Comparison of ENCODE assay signal across 8 cellular contexts in genomic region chr20:16801919-16802651, GRCh38. TPM values are rescaled to one million over a fixed set of nuclear protein-coding genes. Genes with fewer than 3 reads are reported as not detected.
A peak's percentile ranks its signal among the peaks of the same experiment; 100 is the strongest.
DNase-seq lines count a peak whose midpoint lies in the region; ATAC-seq and TF ChIP-seq lines count a peak whose summit lies in the region.

No MANE protein-coding gene starts in this region.

- WGBS in transverse colon (ENCODE audit: low coverage in 1 of 2), 2 donors: 14 to 27% methylated on average over 13 to 15 of the region's 15 CpGs

- in situ Hi-C loops in transverse colon (cut with MboI; ENCODE audit: low pct_ligation_motif_present in 1 of 4, low pct_unique_long_range_greater_than_20kb in 1 of 4, low sequenced_read_pairs in 3 of 4): loop anchor here in 3 of 4 donors (10.0 kb wide), 1 partner anchor 623 kb away; no protein-coding TSS in a partner anchor

- H3K4me1 ChIP-seq in transverse colon: no peaks in the 10 kb centered on the region

- no peak overlapping the region for H3K4me3 ChIP-seq in transverse colon

- peak; percentile 65 for ATAC-seq in GM18508 (IDR thresholded peaks at IDR 0.05; ENCODE audit: insufficient read depth, unreplicated experiment)
- ATAC-seq in HG03457 (IDR thresholded peaks at IDR 0.05; ENCODE audit: unreplicated experiment): peak; percentile 69

- H3K27ac Mint-ChIP-seq in nephron progenitor cell: no peak overlapping the region

- no peaks in the 10 kb centered on the region for H3K4me1 Mint-ChIP-seq in nephron progenitor cell

- H3K36me3 Mint-ChIP-seq in nephron progenitor cell (ENCODE audit: low read depth): no peaks in the 10 kb centered on the region

- no peaks in the 10 kb centered on the region for H3K36me3 ChIP-seq in transverse colon

- H3K27me3 ChIP-seq in transverse colon: peaks cover 38% of the 10 kb centered on the region

- H3K27ac ChIP-seq in transverse colon: no peak overlapping the region

- no peaks in the 10 kb centered on the region for H3K9me3 ChIP-seq in transverse colon

- no peaks in the 10 kb centered on the region for H3K9me3 Mint-ChIP-seq in nephron progenitor cell

- peaks cover 4% of the 10 kb centered on the region for H3K27me3 Mint-ChIP-seq in nephron progenitor cell (ENCODE audit: low read depth, poor library complexity)

- TF ChIP-seq CTCF in nephron progenitor cell (IDR thresholded peaks at IDR 0.05): peak; percentile 94
- peak; percentile 53 to 83 (median 78) for TF ChIP-seq CTCF in transverse colon (IDR thresholded peaks at IDR 0.05)

- DNase-seq in AG08395 (ENCODE audit: low spot score) (peak; percentile 31), NCI-H774 (lab: John Stamatoyannopoulos, UW) (peak; percentile 40), erythroblast (lab: John Stamatoyannopoulos, UW) (peak; percentile 39 to 61), nephron progenitor cell (peak; percentile 86), transverse colon (peak; percentile 59)
- DNase-seq in activated CD8-positive, alpha-beta memory T cell treated with anti-CD3 and anti-CD28 coated beads for 48 hours (ENCODE audit: low read depth in 2 of 3, low spot score in 2 of 3): peak in 2 of 3 experiments; percentile 24 to 32

- no peak overlapping the region for H3K4me3 Mint-ChIP-seq in nephron progenitor cell

- intact Hi-C loops in transverse colon (cut with DNase I; ENCODE audit: low total_unique reads): loop anchor here (2.0 kb wide), 1 partner anchor 631 kb away; no protein-coding TSS in a partner anchor

- no peak for TF ChIP-seq EP300 in transverse colon (IDR thresholded peaks at IDR 0.05; ENCODE audit: low read depth)

- TF ChIP-seq POLR2A in erythroblast (IDR thresholded peaks at IDR 0.05; ENCODE audit: low read length) (no peak), transverse colon (IDR thresholded peaks at IDR 0.05) (no peak)

RNA-seq across cellular contexts. Expression of gene OTOR, which starts 53.9 kb away (rescaled TPM):
- not detected for total RNA-seq in transverse colon

Comparison
In these comparisons a context has a peak if more than half of its experiments do, and no peak if none do; other contexts are left out.
1. DNase-seq: peak in every context shown above with its lines; median percentile 86 in nephron progenitor cell; 59 in transverse colon; 50 in erythroblast; 40 in NCI-H774; 31 in AG08395; 28 in activated CD8-positive, alpha-beta memory T cell treated with anti-CD3 and anti-CD28 coated beads for 48 hours.